8 cellular contexts compared by ENCODE assay signal in the genomic region with DNA sequence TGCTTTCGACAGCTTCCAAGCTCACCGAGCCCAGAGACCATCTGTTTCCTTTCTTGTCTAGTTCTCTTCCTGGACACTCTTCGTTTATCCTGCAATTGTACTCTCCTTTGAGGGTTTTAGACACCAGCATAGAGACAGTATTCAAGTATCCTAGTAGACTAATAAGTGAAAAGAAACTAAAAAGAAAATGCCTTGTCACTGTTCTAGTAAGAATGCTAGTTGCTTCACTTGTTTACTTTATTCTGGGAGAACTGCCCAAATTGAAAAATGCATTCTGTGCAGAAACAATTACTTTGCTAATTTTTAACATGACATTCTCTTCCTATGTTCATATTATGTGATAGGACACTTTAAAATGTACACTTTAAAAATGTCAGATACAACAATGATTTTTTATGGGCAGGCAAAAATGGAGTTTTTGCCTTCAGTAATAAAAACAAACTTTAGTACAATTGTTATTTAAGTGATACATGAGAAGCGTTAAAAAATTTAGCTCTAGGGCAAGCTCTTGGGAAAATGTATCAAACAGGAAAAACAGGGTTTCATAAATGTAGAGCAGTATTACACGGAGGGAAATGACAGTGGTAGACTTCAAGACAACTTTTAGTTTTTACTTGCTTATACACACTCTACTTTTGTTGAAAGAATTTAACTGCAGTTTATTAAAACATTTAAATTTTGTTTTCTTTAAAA. TPM values are rescaled to one million over a fixed set of nuclear protein-coding genes. Genes with fewer than 3 reads are reported as not detected.
DNase-seq lines count a peak whose midpoint lies in the region; ATAC-seq, FAIRE-seq and TF ChIP-seq lines count a peak whose summit lies in the region.

No MANE protein-coding gene starts in this region.

- H3K9me3 Mint-ChIP-seq in T-helper 2 cell treated with Interferon-gamma antibody and Interleukin-4, amounts not matched to agents 5 μg/mL and 100 μg/mL, for 36 hours, result no peaks in the 10 kb centered on the region
- H3K9me3 Mint-ChIP-seq in brain, result peaks cover 0 to 3% (median 0%) of the 10 kb centered on the region in 5 experiments
- H3K9me3 Mint-ChIP-seq in stimulated activated naive B cell treated with anti-CD40 and anti-IgM and Interleukin-4, amounts not matched to agents 10 μg/mL and 1 μg/mL and 100 μg/mL, for 72 hours, result no peaks in the 10 kb centered on the region

- peaks cover 36% of the 10 kb centered on the region for H3K4me1 Mint-ChIP-seq in T-helper 2 cell treated with Interferon-gamma antibody and Interleukin-4, amounts not matched to agents 5 μg/mL and 100 μg/mL, for 36 hours (ENCODE audit: low read depth)
- peaks cover 52% of the 10 kb centered on the region for H3K4me1 Mint-ChIP-seq in brain
- peaks cover 12 to 33% of the 10 kb centered on the region in 2 donors for H3K4me1 Mint-ChIP-seq in stimulated activated naive B cell treated with anti-CD40 and anti-IgM and Interleukin-4, amounts not matched to agents 10 μg/mL and 1 μg/mL and 100 μg/mL, for 72 hours

- ATAC-seq in stimulated activated naive B cell treated with anti-CD40 and anti-IgM and Interleukin-4, amounts not matched to agents 10 μg/mL and 1 μg/mL and 100 μg/mL, for 72 hours (replicated peaks), result peak in 1 of 2 donors; percentile 0
- no peak for ATAC-seq in HG03432 (IDR thresholded peaks at IDR 0.05; ENCODE audit: unreplicated experiment)
- ATAC-seq in HG03108 (IDR thresholded peaks at IDR 0.05; ENCODE audit: unreplicated experiment), result no peak

- peak; percentile 96 for FAIRE-seq in islet of Langerhans (lab: Jason Lieb, UNC)

- H3K4me3 Mint-ChIP-seq in T-helper 2 cell treated with Interferon-gamma antibody and Interleukin-4, amounts not matched to agents 5 μg/mL and 100 μg/mL, for 36 hours, result peak overlapping the region; percentile 84
- peak overlapping the region; percentile 91 to 98 (median 93) for H3K4me3 Mint-ChIP-seq in brain
- H3K4me3 Mint-ChIP-seq in stimulated activated naive B cell treated with anti-CD40 and anti-IgM and Interleukin-4, amounts not matched to agents 10 μg/mL and 1 μg/mL and 100 μg/mL, for 72 hours, result peak overlapping the region; percentile 89 to 91

- no peak for DNase-seq in T-helper 2 cell treated with Interferon-gamma antibody and Interleukin-4, amounts not matched to agents 5 μg/mL and 100 μg/mL, for 36 hours (ENCODE audit: low spot score)
- DNase-seq in T-helper 2 cell (no peak), LHCN-M2 (ENCODE audit: low read depth) (peak; percentile 22)
- no peak for DNase-seq in stimulated activated naive B cell treated with anti-CD40 and anti-IgM and Interleukin-4, amounts not matched to agents 10 μg/mL and 1 μg/mL and 100 μg/mL, for 72 hours

- no peak for TF ChIP-seq CTCF in brain (conservative IDR thresholded peaks at IDR 0.05)

- peaks cover 24% of the 10 kb centered on the region for H3K36me3 Mint-ChIP-seq in T-helper 2 cell treated with Interferon-gamma antibody and Interleukin-4, amounts not matched to agents 5 μg/mL and 100 μg/mL, for 36 hours (ENCODE audit: low read depth)
- peaks cover 33% of the 10 kb centered on the region for H3K36me3 Mint-ChIP-seq in brain
- H3K36me3 Mint-ChIP-seq in stimulated activated naive B cell treated with anti-CD40 and anti-IgM and Interleukin-4, amounts not matched to agents 10 μg/mL and 1 μg/mL and 100 μg/mL, for 72 hours, result peaks cover 4 to 8% of the 10 kb centered on the region in 2 donors

- H3K27me3 Mint-ChIP-seq in T-helper 2 cell treated with Interferon-gamma antibody and Interleukin-4, amounts not matched to agents 5 μg/mL and 100 μg/mL, for 36 hours (ENCODE audit: low read depth), result peaks cover 12% of the 10 kb centered on the region
- H3K27me3 Mint-ChIP-seq in brain, result peaks cover 19% of the 10 kb centered on the region
- no peaks in the 10 kb centered on the region for H3K27me3 Mint-ChIP-seq in stimulated activated naive B cell treated with anti-CD40 and anti-IgM and Interleukin-4, amounts not matched to agents 10 μg/mL and 1 μg/mL and 100 μg/mL, for 72 hours

- peak overlapping the region; percentile 87 for H3K27ac Mint-ChIP-seq in T-helper 2 cell treated with Interferon-gamma antibody and Interleukin-4, amounts not matched to agents 5 μg/mL and 100 μg/mL, for 36 hours
- H3K27ac Mint-ChIP-seq in brain, result peak overlapping the region; percentile 94 to 100 (median 98)
- H3K27ac Mint-ChIP-seq in stimulated activated naive B cell treated with anti-CD40 and anti-IgM and Interleukin-4, amounts not matched to agents 10 μg/mL and 1 μg/mL and 100 μg/mL, for 72 hours, result peak overlapping the region; percentile 96

RNA-seq across cellular contexts. Expression of a gene that starts 1.3 kb away (rescaled TPM):
- 19.1 and 19.3 TPM in 2 replicates for total RNA-seq in LHCN-M2 (2014; rRNA removed)
- 12.4 TPM for polyA plus RNA-seq in LHCN-M2 (2012)
- polyA plus RNA-seq in brain (ENCODE audit: insufficient read depth, low read depth, low replicate concordance), result 4.1 TPM
